13 cellular contexts compared by ENCODE assay signal in genomic region chr14:102732924-102733323, GRCh38. TPM values are rescaled to one million over a fixed set of nuclear protein-coding genes. Genes with fewer than 3 reads are reported as not detected.
A peak's percentile ranks its signal among the peaks of the same experiment; 100 is the strongest.
DNase-seq lines count a peak whose midpoint lies in the region; ATAC-seq and TF ChIP-seq lines count a peak whose summit lies in the region.
"Had no signal": no experiment of that assay in that cellular context is flagged by ENCODE, and none has a peak within 500 bp of the region (broad histone marks: within the 10 kb centered on the region; RNA-seq: fewer than 3 reads in every experiment).

No MANE protein-coding gene starts in this region.

- H4K20me1 ChIP-seq in GM23338 (replicated peaks; ENCODE audit: insufficient read depth), result no peaks in the 10 kb centered on the region; the same call in 1 of the 2 replicates

- peaks cover 2% of the 10 kb centered on the region; the same call in 2 of the 3 replicates for H3K4me1 Mint-ChIP-seq in GM23338
- peaks cover 4% of the 10 kb centered on the region for H3K4me1 Mint-ChIP-seq in T-helper 17 cell
- peaks cover 2% of the 10 kb centered on the region for H3K4me1 Mint-ChIP-seq in glutamatergic neuron (ENCODE audit: low read depth, unreplicated experiment)
- H3K4me1 Mint-ChIP-seq in naive thymus-derived CD4-positive, alpha-beta T cell, result no peaks in the 10 kb centered on the region

- CTCF ChIA-PET in naive thymus-derived CD4-positive, alpha-beta T cell (lab: Charles Lee), result no interaction called here

- no peak for TF ChIP-seq EP300 in gastroesophageal sphincter (IDR thresholded peaks at IDR 0.05)

- WGBS in gastroesophageal sphincter (ENCODE audit: low coverage in 1 of 2), 2 donors, result 89 to 98% methylated on average over 6 to 7 of the region's 10 CpGs

- no peak overlapping the region for H3K4me3 ChIP-seq in GM23338
- no peak overlapping the region for H3K4me3 ChIP-seq in naive thymus-derived CD4-positive, alpha-beta T cell (ENCODE audit: low read length)
- H3K4me3 ChIP-seq in gastroesophageal sphincter, result no peak overlapping the region
- H3K4me3 ChIP-seq: MG63 had no signal

- H3K27ac Mint-ChIP-seq in GM23338, result peak overlapping the region; percentile 26; the same call in 1 of the 2 replicates
- peak overlapping the region; percentile 69 for H3K27ac Mint-ChIP-seq in T-helper 17 cell
- no peak overlapping the region for H3K27ac Mint-ChIP-seq in glutamatergic neuron (ENCODE audit: unreplicated experiment)
- peak overlapping the region in 1 of 9 donors; percentile 66 for H3K27ac Mint-ChIP-seq in naive thymus-derived CD4-positive, alpha-beta T cell

- H2AFZ ChIP-seq in GM23338, result no peak overlapping the region

- DNase-seq in GM23338 (ENCODE audit: low spot score) (no peak), T-helper 17 cell (no peak), glutamatergic neuron (no peak), posterior vena cava (ENCODE audit: low spot score) (peak; percentile 18)
- no peak for DNase-seq in naive thymus-derived CD4-positive, alpha-beta T cell
- DNase-seq: DMS 273 treated with DMSO at 0.1 percent for 48 hours, MG63, NCI-H1105 treated with DMSO at 0.1 percent for 48 hours, NCI-H446, NCI-H774, Right ventricle myocardium superior had no signal

- ATAC-seq in GM23338 (no peak), T-helper 17 cell (no peak), gastroesophageal sphincter (no peak), GM21737 (IDR thresholded peaks at IDR 0.05; ENCODE audit: unreplicated experiment) (no peak)
- no peak for ATAC-seq in naive thymus-derived CD4-positive, alpha-beta T cell

- no peak for TF ChIP-seq POLR2A in gastroesophageal sphincter (IDR thresholded peaks at IDR 0.05)

- no peaks in the 10 kb centered on the region for H3F3A ChIP-seq in GM23338 (replicated peaks; ENCODE audit: low read depth)

- intact Hi-C loops in posterior vena cava (cut with DNase I), result no loop called here
- intact Hi-C loops in naive thymus-derived CD4-positive, alpha-beta T cell (cut with micrococcal nuclease), result no loop called here

- H3K4me2 ChIP-seq in GM23338, result no peak overlapping the region

- no peaks in the 10 kb centered on the region for H3K9me3 ChIP-seq in T-helper 17 cell (ENCODE audit: control insufficient read depth, low read length, poor library complexity, severe bottlenecking)
- no peaks in the 10 kb centered on the region for H3K9me3 ChIP-seq in naive thymus-derived CD4-positive, alpha-beta T cell (ENCODE audit: control insufficient read depth in 2 of 3, low read length in 3 of 3)
- no peaks in the 10 kb centered on the region for H3K9me3 ChIP-seq in gastroesophageal sphincter
- H3K9me3 ChIP-seq: MG63 had no signal

- H3K4me1 ChIP-seq in GM23338 (ENCODE audit: insufficient read depth) (peaks cover 3% of the 10 kb centered on the region; the same call in 1 of the 2 replicates), gastroesophageal sphincter (no peaks in the 10 kb centered on the region)
- no peaks in the 10 kb centered on the region for H3K4me1 ChIP-seq in naive thymus-derived CD4-positive, alpha-beta T cell (ENCODE audit: control insufficient read depth in 2 of 2, insufficient read depth in 2 of 2, low read length in 2 of 2)

- H3K27ac ChIP-seq in GM23338 (ENCODE audit: low read depth) (no peak overlapping the region), gastroesophageal sphincter (no peak overlapping the region)
- no peak overlapping the region for H3K27ac ChIP-seq in naive thymus-derived CD4-positive, alpha-beta T cell (ENCODE audit: low read depth, low read length)

- H3K9me3 Mint-ChIP-seq in GM23338 (no peaks in the 10 kb centered on the region), glutamatergic neuron (ENCODE audit: unreplicated experiment) (no peaks in the 10 kb centered on the region)
- H3K9me3 Mint-ChIP-seq in naive thymus-derived CD4-positive, alpha-beta T cell, result no peaks in the 10 kb centered on the region

- H3K36me3 Mint-ChIP-seq in GM23338 (ENCODE audit: low read depth) (peaks cover 8% of the 10 kb centered on the region; the same call in 2 of the 3 replicates), T-helper 17 cell (ENCODE audit: low read depth) (peaks cover 8% of the 10 kb centered on the region), glutamatergic neuron (ENCODE audit: unreplicated experiment) (no peaks in the 10 kb centered on the region)
- peaks cover 0 to 29% (median 1%) of the 10 kb centered on the region in 5 donors for H3K36me3 Mint-ChIP-seq in naive thymus-derived CD4-positive, alpha-beta T cell

- TF ChIP-seq CTCF in GM23338 (conservative IDR thresholded peaks at IDR 0.05; ENCODE audit: low read depth in 2 of 2) (no peak), glutamatergic neuron (IDR thresholded peaks at IDR 0.05; ENCODE audit: partially characterized antibody, unreplicated experiment) (no peak), gastroesophageal sphincter (IDR thresholded peaks at IDR 0.05) (no peak)

- peaks cover 12% of the 10 kb centered on the region for H3K27me3 Mint-ChIP-seq in GM23338 (ENCODE audit: insufficient read depth, low read depth, poor library complexity)
- H3K27me3 Mint-ChIP-seq in T-helper 17 cell, result no peaks in the 10 kb centered on the region
- peaks cover 4% of the 10 kb centered on the region for H3K27me3 Mint-ChIP-seq in glutamatergic neuron (ENCODE audit: unreplicated experiment)
- H3K27me3 Mint-ChIP-seq in naive thymus-derived CD4-positive, alpha-beta T cell, result no peaks in the 10 kb centered on the region

- POLR2A ChIA-PET in naive thymus-derived CD4-positive, alpha-beta T cell (lab: Charles Lee), result no interaction called here

- H3K4me3 Mint-ChIP-seq in GM23338 (no peak overlapping the region), T-helper 17 cell (no peak overlapping the region), glutamatergic neuron (ENCODE audit: unreplicated experiment) (peak overlapping the region; percentile 42)
- no peak overlapping the region for H3K4me3 Mint-ChIP-seq in naive thymus-derived CD4-positive, alpha-beta T cell

- H3K9me2 ChIP-seq in GM23338 (ENCODE audit: insufficient read depth), result no peaks in the 10 kb centered on the region

- H3K27me3 ChIP-seq in GM23338 (ENCODE audit: insufficient read depth) (no peaks in the 10 kb centered on the region), gastroesophageal sphincter (no peaks in the 10 kb centered on the region)
- H3K27me3 ChIP-seq in naive thymus-derived CD4-positive, alpha-beta T cell (ENCODE audit: control insufficient read depth in 2 of 2, insufficient read depth in 2 of 2, low read length in 2 of 2), result no peaks in the 10 kb centered on the region
- H3K27me3 ChIP-seq: MG63 had no signal

- H3K36me3 ChIP-seq in GM23338 (ENCODE audit: insufficient read depth) (no peaks in the 10 kb centered on the region), gastroesophageal sphincter (peaks cover 0 to 64% of the 10 kb centered on the region in 2 donors)
- H3K36me3 ChIP-seq in naive thymus-derived CD4-positive, alpha-beta T cell (ENCODE audit: control insufficient read depth in 2 of 3, insufficient read depth in 3 of 3, low read length in 3 of 3), result peaks cover 0 to 17% (median 0%) of the 10 kb centered on the region in 3 experiments
- H3K36me3 ChIP-seq: MG63 had no signal

- no peaks in the 10 kb centered on the region for H3K79me2 ChIP-seq in GM23338 (replicated peaks; ENCODE audit: insufficient read depth)

TF ChIP-seq in GM23338, 12 proteins besides CTCF, POLR2A, EP300 and RAD21 (continues in another document):
- TF ChIP-seq ZNF331 (CRISPR knock-in tag; IDR thresholded peaks at IDR 0.05; ENCODE audit: low read depth) (no peak), EZH2phosphoT487 (IDR thresholded peaks at IDR 0.05; ENCODE audit: unreplicated experiment) (no peak)

RNA-seq across cellular contexts. Expression of gene TRAF3, which starts 44.3 kb away (rescaled TPM):
- total RNA-seq in GM23338 (2014; rRNA removed; shearing (Covaris generic)), result 9.3 and 10.8 TPM in 2 replicates
- polyA plus RNA-seq in GM23338 (2016; fragmentation: Nextera tagmentation; extraction: Ambion mirVana), result 3.5 and 3.7 TPM in 2 replicates
- 10 to 100 TPM; 47.8 to 54.4 TPM for total RNA-seq in T-helper 17 cell
- total RNA-seq in glutamatergic neuron (ENCODE audit: unreplicated experiment), result 16.7 TPM
- 10 to 100 TPM; 17.8 to 28.0 TPM for total RNA-seq in posterior vena cava
- total RNA-seq in naive thymus-derived CD4-positive, alpha-beta T cell, result 10 to 100 TPM; 27.7 to 74.4 (median 44.1) TPM
- polyA plus RNA-seq in naive thymus-derived CD4-positive, alpha-beta T cell, result 10 to 100 TPM; 16.1 to 23.8 TPM
- 10 to 100 TPM; 10.9 to 29.0 (median 18.7) TPM for total RNA-seq in gastroesophageal sphincter
